In genomic region chr11:126152586-126152985, GRCh38 we compare ENCODE assay signal across 23 cellular contexts. TPM values are rescaled to one million over a fixed set of nuclear protein-coding genes. Genes with fewer than 3 reads are reported as not detected.
DNase-seq lines count a peak whose midpoint lies in the region; ATAC-seq and TF ChIP-seq lines count a peak whose summit lies in the region.
"Had no signal": no experiment of that assay in that cellular context is flagged by ENCODE, and none has a peak within 500 bp of the region (broad histone marks: within the 10 kb centered on the region; RNA-seq: fewer than 3 reads in every experiment).

No MANE protein-coding gene starts in this region.

- ATAC-seq in upper lobe of left lung (ENCODE audit: low FRiP score in 2 of 2) (no peak), GM19463 (IDR thresholded peaks at IDR 0.05; ENCODE audit: unreplicated experiment) (no peak)
- ATAC-seq: Right ventricle myocardium inferior had no signal

- no peaks in the 10 kb centered on the region for H3K36me3 ChIP-seq in adipocyte (ENCODE audit: control insufficient read depth, insufficient read depth, low read length, severe bottlenecking)
- no peaks in the 10 kb centered on the region for H3K36me3 ChIP-seq in upper lobe of left lung
- H3K36me3 ChIP-seq: HAP-1, Peyer's patch, SJSA1 had no signal

- H3K4me1 ChIP-seq in adipocyte (ENCODE audit: control insufficient read depth, insufficient read depth, low read length) (peaks cover 11% of the 10 kb centered on the region), upper lobe of left lung (no peaks in the 10 kb centered on the region)
- H3K4me1 ChIP-seq: HAP-1, SJSA1 had no signal

- intact Hi-C loops in Calu3 (cut with micrococcal nuclease; ENCODE audit: unreplicated experiment), result no loop called here

- H3K27ac Mint-ChIP-seq in osteocyte (ENCODE audit: unreplicated experiment) (peak overlapping the region; percentile 33), Calu3 (ENCODE audit: unreplicated experiment) (no peak overlapping the region)
- H3K27ac Mint-ChIP-seq: CD14-positive monocyte had no signal

- TF ChIP-seq POLR2A in upper lobe of left lung (IDR thresholded peaks at IDR 0.05), result no peak

- TF ChIP-seq CTCF in osteocyte (IDR thresholded peaks at IDR 0.05) (no peak), Calu3 (IDR thresholded peaks at IDR 0.05; ENCODE audit: unreplicated experiment) (no peak), upper lobe of left lung (IDR thresholded peaks at IDR 0.05) (no peak)

- H3K4me3 Mint-ChIP-seq in osteocyte (ENCODE audit: unreplicated experiment) (no peak overlapping the region), Calu3 (ENCODE audit: low read depth, unreplicated experiment) (no peak overlapping the region)
- H3K4me3 Mint-ChIP-seq: CD14-positive monocyte had no signal

- H3K27me3 Mint-ChIP-seq in osteocyte (ENCODE audit: unreplicated experiment), result peaks cover 30% of the 10 kb centered on the region
- H3K27me3 Mint-ChIP-seq in Calu3 (ENCODE audit: unreplicated experiment), result peaks cover 29% of the 10 kb centered on the region

- H3K27me3 ChIP-seq in adipocyte (replicated peaks; ENCODE audit: control insufficient read depth, insufficient read depth, low read length) (no peaks in the 10 kb centered on the region), upper lobe of left lung (no peaks in the 10 kb centered on the region)
- H3K27me3 ChIP-seq: Peyer's patch, SJSA1 had no signal

- CTCF ChIA-PET in Calu3 (lab: Charles Lee), result interaction anchor here (1.0 kb wide), 1 partner anchor 110 kb away, joined by 3 read pairs; no protein-coding TSS in a partner anchor

- DNase-seq in EH (ENCODE audit: low read depth), result peak; percentile 62
- DNase-seq in adipocyte (ENCODE audit: low read depth), result peak; percentile 48
- peak; percentile 71 for DNase-seq in fibroblast of gingiva (ENCODE audit: low read depth)
- DNase-seq in osteocyte (ENCODE audit: extremely low spot score, unreplicated experiment), result no peak
- DNase-seq in Calu3, result no peak
- DNase-seq in DMS79 treated with DMSO at 0.1 percent for 48 hours (lab: John Stamatoyannopoulos, UW), result no peak
- no peak for DNase-seq in upper lobe of left lung
- DNase-seq: 8988T, DMS53, GM23248, MM.1S, NCI-H1092, NCI-H1436, NCI-H187 treated with DMSO at 0.1 percent for 48 hours, NCI-H2107, NCI-H510A, NCI-H774, Peyer's patch had no signal

- H3K9me3 ChIP-seq in adipocyte (ENCODE audit: control insufficient read depth, low read length) (peaks cover 12% of the 10 kb centered on the region), upper lobe of left lung (peaks cover 0 to 3% (median 0%) of the 10 kb centered on the region in 4 donors)
- H3K9me3 ChIP-seq: HAP-1, Peyer's patch, SJSA1 had no signal

- no peak overlapping the region for H3K9ac ChIP-seq in adipocyte (ENCODE audit: low read length)
- H3K9ac ChIP-seq: GM23248 had no signal

- no peak overlapping the region for H3K27ac ChIP-seq in upper lobe of left lung
- H3K27ac ChIP-seq: GM23248, SJSA1 had no signal

- peaks cover 5% of the 10 kb centered on the region for H3K36me3 Mint-ChIP-seq in osteocyte (ENCODE audit: unreplicated experiment)
- no peaks in the 10 kb centered on the region for H3K36me3 Mint-ChIP-seq in Calu3 (ENCODE audit: insufficient read depth, unreplicated experiment)
- H3K36me3 Mint-ChIP-seq: CD14-positive monocyte had no signal

- H3K4me3 ChIP-seq in adipocyte (ENCODE audit: low read length) (no peak overlapping the region), upper lobe of left lung (no peak overlapping the region)
- H3K4me3 ChIP-seq: GM23248, HAP-1, Peyer's patch, SJSA1 had no signal

- peaks cover 17% of the 10 kb centered on the region for H3K4me1 Mint-ChIP-seq in osteocyte (ENCODE audit: unreplicated experiment)
- H3K4me1 Mint-ChIP-seq in Calu3 (ENCODE audit: low read depth, unreplicated experiment), result peaks cover 7% of the 10 kb centered on the region

- TF ChIP-seq EP300 in upper lobe of left lung (IDR thresholded peaks at IDR 0.05), result no peak

- peaks cover 8% of the 10 kb centered on the region for H3K9me3 Mint-ChIP-seq in osteocyte (ENCODE audit: unreplicated experiment)
- H3K9me3 Mint-ChIP-seq in Calu3 (ENCODE audit: low read depth, unreplicated experiment), result no peaks in the 10 kb centered on the region

- BruUV-seq in Calu3 (replicated peaks; lab: Mats Ljungman, UMichigan), result no TSS peak

RNA-seq across cellular contexts. Expression of gene RPUSD4, which starts 58.9 kb away (rescaled TPM):
- total RNA-seq in osteocyte, result 27.1 and 28.0 TPM in 2 replicates
- total RNA-seq in Calu3 (2022), result 19.0 and 21.5 TPM in 2 replicates
- 10 to 100 TPM; 13.7 to 32.5 (median 20.5) TPM for total RNA-seq in upper lobe of left lung

RNA-seq across cellular contexts. Expression of gene FAM118B, which starts 59.0 kb away (rescaled TPM):
- total RNA-seq in osteocyte, result 23.3 and 26.5 TPM in 2 replicates
- total RNA-seq in Calu3 (2022), result 15.7 and 15.8 TPM in 2 replicates
- 10 to 100 TPM in 5 of 6 donors, 1 to 10 TPM in 1; 9.2 to 36.7 (median 31.2) TPM for total RNA-seq in upper lobe of left lung

Comparison
In these comparisons a context has a peak if more than half of its experiments do, and no peak if none do; other contexts are left out.
1. DNase-seq: peak in EH (single experiment), adipocyte (single experiment) and fibroblast of gingiva (single experiment); none in osteocyte (single experiment), Calu3 (single experiment), DMS79 treated with DMSO at 0.1 percent for 48 hours (single experiment) and upper lobe of left lung (0 of 2).